ENCODE assay signal across 8 cellular contexts in the genomic region with DNA sequence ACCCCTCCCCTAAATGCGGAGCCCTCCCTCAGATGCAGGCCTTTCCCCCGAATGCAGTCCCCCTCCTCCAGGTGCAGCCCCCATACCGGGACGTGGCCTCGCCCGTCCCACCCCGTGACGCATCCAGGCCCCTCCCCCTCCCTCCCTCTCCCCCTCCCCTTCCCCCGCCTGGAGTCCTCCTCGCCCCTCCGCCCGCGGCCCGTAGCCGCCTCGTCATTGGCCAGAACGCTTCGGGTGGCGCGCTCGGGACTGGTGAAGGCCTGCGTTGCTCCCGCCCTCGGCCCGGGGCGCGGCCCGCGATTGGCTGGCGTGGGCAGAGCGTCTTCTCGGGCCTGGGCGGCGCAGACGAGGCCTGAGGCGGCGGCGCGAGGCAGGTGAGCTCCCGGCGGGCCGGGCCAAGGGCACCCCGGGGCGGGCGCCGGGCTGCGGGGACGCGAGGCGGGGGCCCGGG.
DNase-seq lines count a peak whose midpoint lies in the region; TF ChIP-seq lines count a peak whose summit lies in the region.

No MANE protein-coding gene starts in this region.

- no peak overlapping the region for H3K27ac ChIP-seq in substantia nigra (ENCODE audit: low read depth, low read length, poor library complexity, severe bottlenecking)

- POLR2A ChIA-PET in HEK293T (lab: Yijun Ruan, JAX) = interaction anchor here (1.0 to 1.4 kb wide), 4 partner anchors 15 to 486 kb away, joined by 3 to 6 read pairs (median 4); a partner anchor contains a TSS

- H3K4me3 ChIP-seq in foreskin fibroblast (ENCODE audit: low read depth in 1 of 2, low read length in 2 of 2) = peak overlapping the region; percentile 84

- DNase-seq in GM04503 (ENCODE audit: low read depth) = peak; percentile 80
- peak; percentile 98 for DNase-seq in HEK293T (ENCODE audit: extremely low spot score)
- peak; percentile 91 for DNase-seq in MV-4-11 (lab: John Stamatoyannopoulos, UW)
- peak; percentile 91 for DNase-seq in SIG-M5 treated with dmso at 0.1 percent for 504 hours (lab: John Stamatoyannopoulos, UW; ENCODE audit: unreplicated experiment)
- DNase-seq in activated gamma-delta T cell treated with anti-CD3 and anti-CD28 coated beads, Interleukin-2, amount 50 U/mL, for 16 hours (ENCODE audit: low read depth) = peak; percentile 92
- DNase-seq in foreskin fibroblast = peak; percentile 98 to 99
- peak; percentile 62 to 99 (median 94) for DNase-seq in nucleus accumbens (lab: John Stamatoyannopoulos, UW)
- DNase-seq in substantia nigra (lab: John Stamatoyannopoulos, UW) = peak; percentile 30 to 99 (median 95)

- TF ChIP-seq CTCF in foreskin fibroblast (IDR thresholded peaks at IDR 0.05; ENCODE audit: low read depth, low read length) = no peak

- CTCF ChIA-PET in HEK293T (lab: Yijun Ruan, JAX) = no interaction called here

TF ChIP-seq in HEK293T, 16 proteins besides CTCF, POLR2A, EP300 and RAD21:
- no peak for TF ChIP-seq CTBP1 (IDR thresholded peaks at IDR 0.05; ENCODE audit: borderline replicate concordance)
- no peak for TF ChIP-seq SP1 (IDR thresholded peaks at IDR 0.05)
- no peak for TF ChIP-seq FOXM1 (IDR thresholded peaks at IDR 0.05; ENCODE audit: borderline replicate concordance)
- no peak for TF ChIP-seq L3MBTL2 (conservative IDR thresholded peaks at IDR 0.05)
- no peak for TF ChIP-seq TARDBP (IDR thresholded peaks at IDR 0.05)
- no peak for TF ChIP-seq LEF1 (IDR thresholded peaks at IDR 0.05; ENCODE audit: borderline replicate concordance)
